ENCODE assay signal across 1 cellular context in the genomic region with DNA sequence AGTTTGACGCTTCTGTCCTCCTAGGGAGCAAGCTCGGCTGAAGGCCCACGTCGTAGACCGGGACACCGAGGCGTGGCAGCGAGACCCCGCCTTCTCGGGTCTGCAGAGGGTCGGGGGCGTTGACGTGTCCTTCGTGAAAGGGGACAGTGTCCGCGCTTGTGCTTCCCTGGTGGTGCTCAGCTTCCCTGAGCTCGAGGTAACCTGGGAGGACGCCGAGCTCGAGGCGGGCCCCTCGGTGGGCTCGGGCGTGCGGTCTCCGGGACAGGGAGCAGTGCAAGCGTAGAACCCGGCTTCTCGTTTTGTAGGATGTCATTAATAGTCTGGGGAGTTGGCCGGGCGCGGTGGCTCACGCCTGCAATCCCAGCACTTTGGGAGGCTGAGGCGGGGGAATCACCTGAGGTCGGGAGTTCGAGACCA.
A peak's percentile ranks its signal among the peaks of the same experiment; 100 is the strongest.
TF ChIP-seq lines count a peak whose summit lies in the region.

No MANE protein-coding gene starts in this region.

TF ChIP-seq in HepG2, 621 proteins besides CTCF, POLR2A, EP300 and RAD21 (continued from another document and continues in another):
- TF ChIP-seq, protein P1, sequence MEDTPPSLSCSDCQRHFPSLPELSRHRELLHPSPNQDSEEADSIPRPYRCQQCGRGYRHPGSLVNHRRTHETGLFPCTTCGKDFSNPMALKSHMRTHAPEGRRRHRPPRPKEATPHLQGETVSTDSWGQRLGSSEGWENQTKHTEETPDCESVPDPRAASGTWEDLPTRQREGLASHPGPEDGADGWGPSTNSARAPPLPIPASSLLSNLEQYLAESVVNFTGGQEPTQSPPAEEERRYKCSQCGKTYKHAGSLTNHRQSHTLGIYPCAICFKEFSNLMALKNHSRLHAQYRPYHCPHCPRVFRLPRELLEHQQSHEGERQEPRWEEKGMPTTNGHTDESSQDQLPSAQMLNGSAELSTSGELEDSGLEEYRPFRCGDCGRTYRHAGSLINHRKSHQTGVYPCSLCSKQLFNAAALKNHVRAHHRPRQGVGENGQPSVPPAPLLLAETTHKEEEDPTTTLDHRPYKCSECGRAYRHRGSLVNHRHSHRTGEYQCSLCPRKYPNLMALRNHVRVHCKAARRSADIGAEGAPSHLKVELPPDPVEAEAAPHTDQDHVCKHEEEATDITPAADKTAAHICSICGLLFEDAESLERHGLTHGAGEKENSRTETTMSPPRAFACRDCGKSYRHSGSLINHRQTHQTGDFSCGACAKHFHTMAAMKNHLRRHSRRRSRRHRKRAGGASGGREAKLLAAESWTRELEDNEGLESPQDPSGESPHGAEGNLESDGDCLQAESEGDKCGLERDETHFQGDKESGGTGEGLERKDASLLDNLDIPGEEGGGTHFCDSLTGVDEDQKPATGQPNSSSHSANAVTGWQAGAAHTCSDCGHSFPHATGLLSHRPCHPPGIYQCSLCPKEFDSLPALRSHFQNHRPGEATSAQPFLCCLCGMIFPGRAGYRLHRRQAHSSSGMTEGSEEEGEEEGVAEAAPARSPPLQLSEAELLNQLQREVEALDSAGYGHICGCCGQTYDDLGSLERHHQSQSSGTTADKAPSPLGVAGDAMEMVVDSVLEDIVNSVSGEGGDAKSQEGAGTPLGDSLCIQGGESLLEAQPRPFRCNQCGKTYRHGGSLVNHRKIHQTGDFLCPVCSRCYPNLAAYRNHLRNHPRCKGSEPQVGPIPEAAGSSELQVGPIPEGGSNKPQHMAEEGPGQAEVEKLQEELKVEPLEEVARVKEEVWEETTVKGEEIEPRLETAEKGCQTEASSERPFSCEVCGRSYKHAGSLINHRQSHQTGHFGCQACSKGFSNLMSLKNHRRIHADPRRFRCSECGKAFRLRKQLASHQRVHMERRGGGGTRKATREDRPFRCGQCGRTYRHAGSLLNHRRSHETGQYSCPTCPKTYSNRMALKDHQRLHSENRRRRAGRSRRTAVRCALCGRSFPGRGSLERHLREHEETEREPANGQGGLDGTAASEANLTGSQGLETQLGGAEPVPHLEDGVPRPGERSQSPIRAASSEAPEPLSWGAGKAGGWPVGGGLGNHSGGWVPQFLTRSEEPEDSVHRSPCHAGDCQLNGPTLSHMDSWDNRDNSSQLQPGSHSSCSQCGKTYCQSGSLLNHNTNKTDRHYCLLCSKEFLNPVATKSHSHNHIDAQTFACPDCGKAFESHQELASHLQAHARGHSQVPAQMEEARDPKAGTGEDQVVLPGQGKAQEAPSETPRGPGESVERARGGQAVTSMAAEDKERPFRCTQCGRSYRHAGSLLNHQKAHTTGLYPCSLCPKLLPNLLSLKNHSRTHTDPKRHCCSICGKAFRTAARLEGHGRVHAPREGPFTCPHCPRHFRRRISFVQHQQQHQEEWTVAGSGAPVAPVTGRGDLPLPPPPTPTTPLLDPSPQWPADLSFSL (CRISPR knock-in tag; IDR thresholded peaks at IDR 0.05) = no peak
- TF ChIP-seq NFYC (CRISPR knock-in tag; IDR thresholded peaks at IDR 0.05) (no peak), STAT5B (CRISPR knock-in tag; IDR thresholded peaks at IDR 0.05) (no peak), SUZ12 (IDR thresholded peaks at IDR 0.05; ENCODE audit: low read depth, low read length) (no peak), ZSCAN12 (CRISPR knock-in tag; IDR thresholded peaks at IDR 0.05) (no peak), GPN1 (CRISPR knock-in tag; IDR thresholded peaks at IDR 0.05; ENCODE audit: borderline replicate concordance) (no peak), ZBTB3 (CRISPR knock-in tag; IDR thresholded peaks at IDR 0.05; ENCODE audit: borderline replicate concordance, low read depth) (no peak), SP5 (CRISPR knock-in tag; IDR thresholded peaks at IDR 0.05; ENCODE audit: borderline replicate concordance, low read depth) (no peak), HOXA9 (CRISPR knock-in tag; IDR thresholded peaks at IDR 0.05; ENCODE audit: borderline replicate concordance) (peak; percentile 74; the same call in 1 of the 2 replicates), HNRNPK (IDR thresholded peaks at IDR 0.05; ENCODE audit: low read depth, low read length, poor library complexity, severe bottlenecking) (no peak), FOXP1 (IDR thresholded peaks at IDR 0.05) (no peak), FOXP1 (CRISPR knock-in tag; IDR thresholded peaks at IDR 0.05) (no peak), ZNF678 (CRISPR knock-in tag; IDR thresholded peaks at IDR 0.05) (no peak), CC2D1A (CRISPR knock-in tag; IDR thresholded peaks at IDR 0.05) (no peak), FLYWCH1 (CRISPR knock-in tag; IDR thresholded peaks at IDR 0.05) (no peak), SAP130 (CRISPR knock-in tag; IDR thresholded peaks at IDR 0.05; ENCODE audit: low read depth) (no peak), DNMT3B (CRISPR knock-in tag; conservative IDR thresholded peaks at IDR 0.05) (no peak), ZNF773 (CRISPR knock-in tag; IDR thresholded peaks at IDR 0.05; ENCODE audit: borderline replicate concordance) (no peak), TEAD2 (CRISPR knock-in tag; IDR thresholded peaks at IDR 0.05) (no peak), MED1 (CRISPR knock-in tag; IDR thresholded peaks at IDR 0.05) (no peak), PHB2 (IDR thresholded peaks at IDR 0.05; ENCODE audit: partially characterized antibody) (no peak), NFYB (CRISPR knock-in tag; IDR thresholded peaks at IDR 0.05) (no peak), SMARCE1 (IDR thresholded peaks at IDR 0.05; ENCODE audit: borderline replicate concordance) (no peak), HDAC6 (IDR thresholded peaks at IDR 0.05; ENCODE audit: low read depth, low read length) (no peak), ZSCAN9 (CRISPR knock-in tag; IDR thresholded peaks at IDR 0.05; ENCODE audit: borderline replicate concordance) (no peak), SP2 (CRISPR knock-in tag; IDR thresholded peaks at IDR 0.05) (no peak), ZNF891 (CRISPR knock-in tag; IDR thresholded peaks at IDR 0.05) (no peak)
- TF ChIP-seq, protein P2, sequence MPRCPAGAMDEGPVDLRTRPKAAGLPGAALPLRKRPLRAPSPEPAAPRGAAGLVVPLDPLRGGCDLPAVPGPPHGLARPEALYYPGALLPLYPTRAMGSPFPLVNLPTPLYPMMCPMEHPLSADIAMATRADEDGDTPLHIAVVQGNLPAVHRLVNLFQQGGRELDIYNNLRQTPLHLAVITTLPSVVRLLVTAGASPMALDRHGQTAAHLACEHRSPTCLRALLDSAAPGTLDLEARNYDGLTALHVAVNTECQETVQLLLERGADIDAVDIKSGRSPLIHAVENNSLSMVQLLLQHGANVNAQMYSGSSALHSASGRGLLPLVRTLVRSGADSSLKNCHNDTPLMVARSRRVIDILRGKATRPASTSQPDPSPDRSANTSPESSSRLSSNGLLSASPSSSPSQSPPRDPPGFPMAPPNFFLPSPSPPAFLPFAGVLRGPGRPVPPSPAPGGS (CRISPR knock-in tag; IDR thresholded peaks at IDR 0.05) = peak; percentile 42; the same call in 1 of the 2 replicates
- TF ChIP-seq, protein P3, sequence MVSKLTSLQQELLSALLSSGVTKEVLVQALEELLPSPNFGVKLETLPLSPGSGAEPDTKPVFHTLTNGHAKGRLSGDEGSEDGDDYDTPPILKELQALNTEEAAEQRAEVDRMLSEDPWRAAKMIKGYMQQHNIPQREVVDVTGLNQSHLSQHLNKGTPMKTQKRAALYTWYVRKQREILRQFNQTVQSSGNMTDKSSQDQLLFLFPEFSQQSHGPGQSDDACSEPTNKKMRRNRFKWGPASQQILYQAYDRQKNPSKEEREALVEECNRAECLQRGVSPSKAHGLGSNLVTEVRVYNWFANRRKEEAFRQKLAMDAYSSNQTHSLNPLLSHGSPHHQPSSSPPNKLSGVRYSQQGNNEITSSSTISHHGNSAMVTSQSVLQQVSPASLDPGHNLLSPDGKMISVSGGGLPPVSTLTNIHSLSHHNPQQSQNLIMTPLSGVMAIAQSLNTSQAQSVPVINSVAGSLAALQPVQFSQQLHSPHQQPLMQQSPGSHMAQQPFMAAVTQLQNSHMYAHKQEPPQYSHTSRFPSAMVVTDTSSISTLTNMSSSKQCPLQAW (CRISPR knock-in tag; IDR thresholded peaks at IDR 0.05) = no peak
- TF ChIP-seq, protein P4, sequence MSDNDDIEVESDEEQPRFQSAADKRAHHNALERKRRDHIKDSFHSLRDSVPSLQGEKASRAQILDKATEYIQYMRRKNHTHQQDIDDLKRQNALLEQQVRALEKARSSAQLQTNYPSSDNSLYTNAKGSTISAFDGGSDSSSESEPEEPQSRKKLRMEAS (IDR thresholded peaks at IDR 0.05) = no peak
- TF ChIP-seq, protein P5, sequence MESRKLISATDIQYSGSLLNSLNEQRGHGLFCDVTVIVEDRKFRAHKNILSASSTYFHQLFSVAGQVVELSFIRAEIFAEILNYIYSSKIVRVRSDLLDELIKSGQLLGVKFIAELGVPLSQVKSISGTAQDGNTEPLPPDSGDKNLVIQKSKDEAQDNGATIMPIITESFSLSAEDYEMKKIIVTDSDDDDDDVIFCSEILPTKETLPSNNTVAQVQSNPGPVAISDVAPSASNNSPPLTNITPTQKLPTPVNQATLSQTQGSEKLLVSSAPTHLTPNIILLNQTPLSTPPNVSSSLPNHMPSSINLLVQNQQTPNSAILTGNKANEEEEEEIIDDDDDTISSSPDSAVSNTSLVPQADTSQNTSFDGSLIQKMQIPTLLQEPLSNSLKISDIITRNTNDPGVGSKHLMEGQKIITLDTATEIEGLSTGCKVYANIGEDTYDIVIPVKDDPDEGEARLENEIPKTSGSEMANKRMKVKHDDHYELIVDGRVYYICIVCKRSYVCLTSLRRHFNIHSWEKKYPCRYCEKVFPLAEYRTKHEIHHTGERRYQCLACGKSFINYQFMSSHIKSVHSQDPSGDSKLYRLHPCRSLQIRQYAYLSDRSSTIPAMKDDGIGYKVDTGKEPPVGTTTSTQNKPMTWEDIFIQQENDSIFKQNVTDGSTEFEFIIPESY (CRISPR knock-in tag; IDR thresholded peaks at IDR 0.05) = no peak
- TF ChIP-seq, protein P6, sequence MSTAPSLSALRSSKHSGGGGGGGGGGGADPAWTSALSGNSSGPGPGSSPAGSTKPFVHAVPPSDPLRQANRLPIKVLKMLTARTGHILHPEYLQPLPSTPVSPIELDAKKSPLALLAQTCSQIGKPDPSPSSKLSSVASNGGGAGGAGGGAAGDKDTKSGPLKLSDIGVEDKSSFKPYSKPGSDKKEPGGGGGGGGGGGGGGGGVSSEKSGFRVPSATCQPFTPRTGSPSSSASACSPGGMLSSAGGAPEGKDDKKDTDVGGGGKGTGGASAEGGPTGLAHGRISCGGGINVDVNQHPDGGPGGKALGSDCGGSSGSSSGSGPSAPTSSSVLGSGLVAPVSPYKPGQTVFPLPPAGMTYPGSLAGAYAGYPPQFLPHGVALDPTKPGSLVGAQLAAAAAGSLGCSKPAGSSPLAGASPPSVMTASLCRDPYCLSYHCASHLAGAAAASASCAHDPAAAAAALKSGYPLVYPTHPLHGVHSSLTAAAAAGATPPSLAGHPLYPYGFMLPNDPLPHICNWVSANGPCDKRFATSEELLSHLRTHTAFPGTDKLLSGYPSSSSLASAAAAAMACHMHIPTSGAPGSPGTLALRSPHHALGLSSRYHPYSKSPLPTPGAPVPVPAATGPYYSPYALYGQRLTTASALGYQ (CRISPR knock-in tag; IDR thresholded peaks at IDR 0.05) = no peak
- TF ChIP-seq, protein P7, sequence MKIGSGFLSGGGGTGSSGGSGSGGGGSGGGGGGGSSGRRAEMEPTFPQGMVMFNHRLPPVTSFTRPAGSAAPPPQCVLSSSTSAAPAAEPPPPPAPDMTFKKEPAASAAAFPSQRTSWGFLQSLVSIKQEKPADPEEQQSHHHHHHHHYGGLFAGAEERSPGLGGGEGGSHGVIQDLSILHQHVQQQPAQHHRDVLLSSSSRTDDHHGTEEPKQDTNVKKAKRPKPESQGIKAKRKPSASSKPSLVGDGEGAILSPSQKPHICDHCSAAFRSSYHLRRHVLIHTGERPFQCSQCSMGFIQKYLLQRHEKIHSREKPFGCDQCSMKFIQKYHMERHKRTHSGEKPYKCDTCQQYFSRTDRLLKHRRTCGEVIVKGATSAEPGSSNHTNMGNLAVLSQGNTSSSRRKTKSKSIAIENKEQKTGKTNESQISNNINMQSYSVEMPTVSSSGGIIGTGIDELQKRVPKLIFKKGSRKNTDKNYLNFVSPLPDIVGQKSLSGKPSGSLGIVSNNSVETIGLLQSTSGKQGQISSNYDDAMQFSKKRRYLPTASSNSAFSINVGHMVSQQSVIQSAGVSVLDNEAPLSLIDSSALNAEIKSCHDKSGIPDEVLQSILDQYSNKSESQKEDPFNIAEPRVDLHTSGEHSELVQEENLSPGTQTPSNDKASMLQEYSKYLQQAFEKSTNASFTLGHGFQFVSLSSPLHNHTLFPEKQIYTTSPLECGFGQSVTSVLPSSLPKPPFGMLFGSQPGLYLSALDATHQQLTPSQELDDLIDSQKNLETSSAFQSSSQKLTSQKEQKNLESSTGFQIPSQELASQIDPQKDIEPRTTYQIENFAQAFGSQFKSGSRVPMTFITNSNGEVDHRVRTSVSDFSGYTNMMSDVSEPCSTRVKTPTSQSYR (CRISPR knock-in tag; IDR thresholded peaks at IDR 0.05; ENCODE audit: borderline replicate concordance) = no peak
- TF ChIP-seq, protein P8, sequence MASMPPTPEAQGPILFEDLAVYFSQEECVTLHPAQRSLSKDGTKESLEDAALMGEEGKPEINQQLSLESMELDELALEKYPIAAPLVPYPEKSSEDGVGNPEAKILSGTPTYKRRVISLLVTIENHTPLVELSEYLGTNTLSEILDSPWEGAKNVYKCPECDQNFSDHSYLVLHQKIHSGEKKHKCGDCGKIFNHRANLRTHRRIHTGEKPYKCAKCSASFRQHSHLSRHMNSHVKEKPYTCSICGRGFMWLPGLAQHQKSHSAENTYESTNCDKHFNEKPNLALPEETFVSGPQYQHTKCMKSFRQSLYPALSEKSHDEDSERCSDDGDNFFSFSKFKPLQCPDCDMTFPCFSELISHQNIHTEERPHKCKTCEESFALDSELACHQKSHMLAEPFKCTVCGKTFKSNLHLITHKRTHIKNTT (CRISPR knock-in tag; IDR thresholded peaks at IDR 0.05) = no peak
- TF ChIP-seq, protein P9, sequence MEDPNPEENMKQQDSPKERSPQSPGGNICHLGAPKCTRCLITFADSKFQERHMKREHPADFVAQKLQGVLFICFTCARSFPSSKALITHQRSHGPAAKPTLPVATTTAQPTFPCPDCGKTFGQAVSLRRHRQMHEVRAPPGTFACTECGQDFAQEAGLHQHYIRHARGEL (CRISPR knock-in tag; IDR thresholded peaks at IDR 0.05) = no peak
